1 cellular context compared by ENCODE assay signal in genomic region chr5:95813035-95813434, GRCh38.
TF ChIP-seq lines count a peak whose summit lies in the region.

No MANE protein-coding gene starts in this region.

TF ChIP-seq in HepG2, 621 proteins besides CTCF, POLR2A, EP300 and RAD21:
- TF ChIP-seq POLR2AphosphoS2 (IDR thresholded peaks at IDR 0.05; ENCODE audit: low read depth, low read length) (0 out of 2 replicates have a peak, but pooled peaks have one; percentile 35), POLR2G (IDR thresholded peaks at IDR 0.05; ENCODE audit: low read depth, low read length) (peak; percentile 54), ZBTB33 (CRISPR knock-in tag; IDR thresholded peaks at IDR 0.05) (peak; percentile 53; the same call in 1 of the 2 replicates)
